9 cellular contexts compared by ENCODE assay signal in the genomic region with DNA sequence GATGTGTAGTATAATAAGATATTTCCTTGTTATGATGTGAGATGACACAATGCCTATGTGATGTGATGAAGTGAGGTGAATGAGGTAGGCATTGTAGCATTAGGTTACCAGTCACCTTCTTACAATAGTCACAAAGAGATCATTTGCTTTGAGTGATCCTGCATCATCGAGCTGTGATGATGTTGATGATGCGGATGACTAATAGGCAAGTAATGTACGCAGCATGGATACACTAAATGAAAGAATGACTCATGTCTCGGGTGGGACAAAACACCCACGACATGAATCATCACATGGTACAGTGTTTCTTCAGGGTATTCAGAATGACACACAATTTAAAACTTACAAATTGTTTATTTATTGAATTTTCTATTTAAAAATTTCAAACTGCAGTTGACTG.
DNase-seq lines count a peak whose midpoint lies in the region; ATAC-seq, FAIRE-seq and TF ChIP-seq lines count a peak whose summit lies in the region.
"Had no signal": no experiment of that assay in that cellular context is flagged by ENCODE, and none has a peak within 500 bp of the region (broad histone marks: within the 10 kb centered on the region; RNA-seq: fewer than 3 reads in every experiment).

No MANE protein-coding gene starts in this region.

- no peaks in the 10 kb centered on the region for H3K9me3 ChIP-seq in Panc1 (ENCODE audit: control insufficient read depth, insufficient read depth, low read depth, low read length)
- H3K9me3 ChIP-seq in K562 (replicated peaks; ENCODE audit: control insufficient read depth, insufficient read depth, low read depth, low read length): peaks cover 3% of the 10 kb centered on the region; the same call in 1 of the 2 replicates
- H3K9me3 ChIP-seq in mesenchymal stem cell (ENCODE audit: control insufficient read depth, low read length): no peaks in the 10 kb centered on the region
- no peaks in the 10 kb centered on the region for H3K9me3 ChIP-seq in upper lobe of left lung

- no peaks in the 10 kb centered on the region for H3K9me3 Mint-ChIP-seq in type B pancreatic cell

- no peak for TF ChIP-seq EP300 in K562 (IDR thresholded peaks at IDR 0.05; ENCODE audit: low read length)
- no peak for TF ChIP-seq EP300 in upper lobe of left lung (IDR thresholded peaks at IDR 0.05)

- WGBS in K562 (ENCODE audit: insufficient coverage, low coverage, missing lambda C conversion rate): under 1% methylated on average over 5 of the region's 5 CpGs
- 0% methylated on average over 3 of the region's 5 CpGs for WGBS in mesenchymal stem cell
- 63 to 70% methylated on average over 5 of the region's 5 CpGs for WGBS in upper lobe of left lung, 2 donors

- POLR2A ChIA-PET in Panc1 (lab: Charles Lee): no interaction called here
- POLR2A ChIA-PET in K562 (lab: Yijun Ruan, JAX): no interaction called here

- FAIRE-seq in K562 (lab: Jason Lieb, UNC): no peak
- FAIRE-seq: endometrium had no signal

- H3K4me3 ChIP-seq in Panc1 (ENCODE audit: low read depth in 2 of 2, low read length in 2 of 2): peak overlapping the region; percentile 17 to 31
- no peak overlapping the region for H3K4me3 ChIP-seq in K562
- peak overlapping the region in 1 of 2 experiments; percentile 55 for H3K4me3 ChIP-seq in mesenchymal stem cell (ENCODE audit: insufficient read depth in 1 of 2, low read depth in 1 of 2, low read length in 2 of 2)
- H3K4me3 ChIP-seq in upper lobe of left lung: no peak overlapping the region

- H2AK5ac ChIP-seq in mesenchymal stem cell (ENCODE audit: low read length, severe bottlenecking): no peak overlapping the region

- TF ChIP-seq CTCF in Panc1 (IDR thresholded peaks at IDR 0.05) (no peak), K562 (IDR thresholded peaks at IDR 0.05 in 2 of 3, conservative IDR thresholded peaks at IDR 0.05 in 1 of 3; ENCODE audit: insufficient read depth in 2 of 3, low read depth in 1 of 3, low read length in 3 of 3) (no peak), upper lobe of left lung (IDR thresholded peaks at IDR 0.05) (no peak), type B pancreatic cell (conservative IDR thresholded peaks at IDR 0.05) (no peak)

- no peaks in the 10 kb centered on the region for H3K36me3 Mint-ChIP-seq in type B pancreatic cell

- H2BK15ac ChIP-seq in mesenchymal stem cell (ENCODE audit: low read depth, poor library complexity, severe bottlenecking): no peak overlapping the region

- no peak overlapping the region for H3K18ac ChIP-seq in mesenchymal stem cell (ENCODE audit: low read depth in 1 of 2, low read length in 2 of 2)

- H3K27ac ChIP-seq in Panc1 (ENCODE audit: low read length): no peak overlapping the region
- no peak overlapping the region for H3K27ac ChIP-seq in K562 (ENCODE audit: extremely low read depth, low read depth, low read length)
- no peak overlapping the region for H3K27ac ChIP-seq in mesenchymal stem cell (ENCODE audit: low read length, poor library complexity, severe bottlenecking)
- H3K27ac ChIP-seq in upper lobe of left lung: no peak overlapping the region

- no peak overlapping the region for H4K8ac ChIP-seq in mesenchymal stem cell (ENCODE audit: low read length)

- no peak overlapping the region for H2AFZ ChIP-seq in K562 (ENCODE audit: low read depth, low read length)
- H2AFZ ChIP-seq in mesenchymal stem cell (ENCODE audit: low read depth, low read length): no peak overlapping the region

- H3K9ac ChIP-seq in K562 (ENCODE audit: insufficient read depth in 1 of 2, low read depth in 2 of 2, low read length in 2 of 2): no peak overlapping the region
- H3K9ac ChIP-seq in mesenchymal stem cell (ENCODE audit: low read length): peak overlapping the region; percentile 85

- H4K20me1 ChIP-seq in K562 (replicated peaks; ENCODE audit: control insufficient read depth, insufficient read depth, low read length): no peaks in the 10 kb centered on the region

- no peak overlapping the region for H4K91ac ChIP-seq in mesenchymal stem cell (ENCODE audit: low read length)

- no peak overlapping the region for H3K23ac ChIP-seq in mesenchymal stem cell (ENCODE audit: low read length in 2 of 2)

- H2BK120ac ChIP-seq in mesenchymal stem cell (ENCODE audit: low read depth, low read length): no peak overlapping the region

- ATAC-seq in Panc1: peak; percentile 98
- no peak for ATAC-seq in K562
- peak; percentile 63 to 95 for ATAC-seq in upper lobe of left lung (ENCODE audit: low FRiP score in 2 of 2)

- in situ Hi-C loops in Panc1 (cut with HindIII; ENCODE audit: low pct_unique_long_range_greater_than_20kb, low sequenced_read_pairs) (no loop called here), K562 (cut with MboI) (no loop called here)

- H3K27me3 Mint-ChIP-seq in type B pancreatic cell: no peaks in the 10 kb centered on the region

- intact Hi-C loops in Panc1 (cut with micrococcal nuclease; ENCODE audit: unreplicated experiment) (no loop called here), K562 (cut with micrococcal nuclease) (no loop called here)

- H3K4me1 Mint-ChIP-seq in type B pancreatic cell (ENCODE audit: unreplicated experiment): no peaks in the 10 kb centered on the region

- no peaks in the 10 kb centered on the region for H3K79me2 ChIP-seq in K562 (ENCODE audit: control insufficient read depth, insufficient read depth, low read length)

- H3K27ac Mint-ChIP-seq in type B pancreatic cell: no peak overlapping the region

- no peaks in the 10 kb centered on the region for H3K27me3 ChIP-seq in Panc1 (ENCODE audit: control insufficient read depth, insufficient read depth, low read length)
- no peaks in the 10 kb centered on the region for H3K27me3 ChIP-seq in K562 (ENCODE audit: control insufficient read depth in 2 of 2, insufficient read depth in 2 of 2, low read length in 2 of 2)
- H3K27me3 ChIP-seq in mesenchymal stem cell (ENCODE audit: control insufficient read depth in 1 of 2, insufficient read depth in 1 of 2, low read length in 2 of 2): no peaks in the 10 kb centered on the region
- H3K27me3 ChIP-seq in upper lobe of left lung: no peaks in the 10 kb centered on the region

- TF ChIP-seq POLR2A in K562 (conservative IDR thresholded peaks at IDR 0.05) (no peak), upper lobe of left lung (IDR thresholded peaks at IDR 0.05) (no peak)

- no peak overlapping the region for H2BK5ac ChIP-seq in mesenchymal stem cell (ENCODE audit: low read depth, low read length, poor library complexity, severe bottlenecking)

- BruUV-seq in Panc1 (replicated peaks; lab: Mats Ljungman, UMichigan) (no TSS peak), K562 (replicated peaks; lab: Mats Ljungman, UMichigan) (no TSS peak)

- H3K36me3 ChIP-seq in Panc1 (ENCODE audit: control insufficient read depth, insufficient read depth, low read length): no peaks in the 10 kb centered on the region
- no peaks in the 10 kb centered on the region for H3K36me3 ChIP-seq in K562 (ENCODE audit: control insufficient read depth, insufficient read depth, low read length)
- H3K36me3 ChIP-seq in mesenchymal stem cell (ENCODE audit: control insufficient read depth in 1 of 2, insufficient read depth in 2 of 2, low read depth in 1 of 2, low read length in 2 of 2): no peaks in the 10 kb centered on the region
- H3K36me3 ChIP-seq in upper lobe of left lung: no peaks in the 10 kb centered on the region

- H3K4me2 ChIP-seq in K562 (ENCODE audit: insufficient read depth, low read length) (no peak overlapping the region), mesenchymal stem cell (ENCODE audit: low read length, poor library complexity, severe bottlenecking) (no peak overlapping the region)

- H3K4ac ChIP-seq in mesenchymal stem cell (ENCODE audit: low read depth in 1 of 2, low read length in 2 of 2): no peak overlapping the region

- no peak overlapping the region for H3K14ac ChIP-seq in mesenchymal stem cell (ENCODE audit: low read length in 2 of 2)

- no peak overlapping the region for H3K4me3 Mint-ChIP-seq in type B pancreatic cell

- peak; percentile 79 for DNase-seq in activated effector memory CD4-positive, alpha-beta T cell treated with anti-CD3 and anti-CD28 coated beads, Interleukin-2, amount 50 U/mL, for 16 hours
- no peak for DNase-seq in activated effector memory CD4-positive, alpha-beta T cell treated with Interleukin-2 at 50 U/mL for 16 hours
- DNase-seq in Panc1 (ENCODE audit: low read depth, low spot score) (peak; percentile 97), K562 (ENCODE audit: extremely low read depth in 1 of 4, low spot score in 3 of 4) (peak in 1 of 4 experiments; percentile 2), mesenchymal stem cell (peak; percentile 98), upper lobe of left lung (no peak), occipital lobe (lab: John Stamatoyannopoulos, UW) (no peak), type B pancreatic cell (ENCODE audit: extremely low spot score, unreplicated experiment) (no peak)

- CTCF ChIA-PET in Panc1 (lab: Charles Lee) (no interaction called here), K562 (lab: Yijun Ruan, JAX; ENCODE audit: low intra/inter-chr PET ratio) (no interaction called here)

- no peaks in the 10 kb centered on the region for H3K79me1 ChIP-seq in mesenchymal stem cell (replicated peaks; ENCODE audit: low read length, poor library complexity, severe bottlenecking)

- H3K9me1 ChIP-seq in K562 (ENCODE audit: control insufficient read depth, insufficient read depth, low read length): no peaks in the 10 kb centered on the region

- H3K4me1 ChIP-seq in Panc1 (ENCODE audit: control insufficient read depth, insufficient read depth, low read length) (peaks cover 3% of the 10 kb centered on the region; the same call in 1 of the 2 replicates), K562 (replicated peaks in 1 of 2; ENCODE audit: control insufficient read depth in 2 of 2, insufficient read depth in 2 of 2, low read length in 2 of 2) (no peaks in the 10 kb centered on the region), mesenchymal stem cell (ENCODE audit: control insufficient read depth, insufficient read depth, low read depth, low read length) (no peaks in the 10 kb centered on the region), upper lobe of left lung (peaks cover 0 to 5% (median 0%) of the 10 kb centered on the region in 4 donors)

- H2BK12ac ChIP-seq in mesenchymal stem cell (ENCODE audit: low read length in 2 of 2): no peak overlapping the region

- TF ChIP-seq RAD21 in K562 (CRISPR knock-in tag; conservative IDR thresholded peaks at IDR 0.05 in 1 of 2, IDR thresholded peaks at IDR 0.05 in 1 of 2): no peak

TF ChIP-seq in K562, 482 proteins besides CTCF, POLR2A, EP300 and RAD21:
- no peak for TF ChIP-seq PYGO2 (tag; IDR thresholded peaks at IDR 0.05)
- peak; percentile 59; the same call in 1 of the 2 replicates for TF ChIP-seq JUNB (CRISPR knock-in tag; conservative IDR thresholded peaks at IDR 0.05)
- 0 out of 2 replicates have a peak, but pooled peaks have one; percentile 11 for TF ChIP-seq FOSL1 (tag; conservative IDR thresholded peaks at IDR 0.05)

Comparison
In these comparisons a context has a peak if more than half of its experiments do, and no peak if none do; other contexts are left out.
1. DNase-seq: peak in activated effector memory CD4-positive, alpha-beta T cell treated with anti-CD3 and anti-CD28 coated beads, Interleukin-2, amount 50 U/mL, for 16 hours (single experiment), Panc1 (single experiment) and mesenchymal stem cell (single experiment); none in activated effector memory CD4-positive, alpha-beta T cell treated with Interleukin-2 at 50 U/mL for 16 hours (single experiment), upper lobe of left lung (0 of 2), occipital lobe (single experiment) and type B pancreatic cell (single experiment).
2. H3K4me3 ChIP-seq: peak in Panc1 (2 of 2); none in K562 (single experiment) and upper lobe of left lung (0 of 4).